1 cellular context compared by ENCODE assay signal in genomic region chr17:40448213-40448638, GRCh38.
TF ChIP-seq lines count a peak whose summit lies in the region.

No MANE protein-coding gene starts in this region.

TF ChIP-seq in GM23338, 12 proteins besides CTCF, POLR2A, EP300 and RAD21 (continued from another document):
- no peak for TF ChIP-seq REST (IDR thresholded peaks at IDR 0.05; ENCODE audit: unreplicated experiment)
- TF ChIP-seq CREB1 (CRISPR knock-in tag; IDR thresholded peaks at IDR 0.05; ENCODE audit: low read depth), result no peak
- no peak for TF ChIP-seq STAT1 (IDR thresholded peaks at IDR 0.05; ENCODE audit: unreplicated experiment)
- TF ChIP-seq ZNF114 (CRISPR knock-in tag; IDR thresholded peaks at IDR 0.05), result no peak
- TF ChIP-seq POLR2AphosphoS5 (IDR thresholded peaks at IDR 0.05; ENCODE audit: low read depth), result no peak
- TF ChIP-seq EZH2phosphoT487 (IDR thresholded peaks at IDR 0.05; ENCODE audit: unreplicated experiment), result no peak
- no peak for TF ChIP-seq NANOG (IDR thresholded peaks at IDR 0.05; ENCODE audit: borderline replicate concordance)
- TF ChIP-seq ZNF462 (CRISPR knock-in tag; IDR thresholded peaks at IDR 0.05), result no peak
